Comparison of ENCODE assay signal across 21 cellular contexts in genomic region chr6:43103253-43103876, GRCh38. TPM values are rescaled to one million over a fixed set of nuclear protein-coding genes. Genes with fewer than 3 reads are reported as not detected.
DNase-seq lines count a peak whose midpoint lies in the region; ATAC-seq and TF ChIP-seq lines count a peak whose summit lies in the region.
"Had no signal": no experiment of that assay in that cellular context is flagged by ENCODE, and none has a peak within 500 bp of the region (broad histone marks: within the 10 kb centered on the region; RNA-seq: fewer than 3 reads in every experiment).

No MANE protein-coding gene starts in this region.

- H3K9me3 ChIP-seq in endocrine pancreas (ENCODE audit: control insufficient read depth, low read length) (no peaks in the 10 kb centered on the region), lower lobe of right lung (no peaks in the 10 kb centered on the region)
- H3K9me3 ChIP-seq: heart right ventricle, testis had no signal

- no peak overlapping the region for H2AK5ac ChIP-seq in mesendoderm (ENCODE audit: low read length)

- peak overlapping the region; percentile 25 for H3K56ac ChIP-seq in mesendoderm (ENCODE audit: low read length)

- H3K23ac ChIP-seq in mesendoderm (ENCODE audit: low read length), result no peak overlapping the region

- peaks cover 39% of the 10 kb centered on the region for H3K79me2 ChIP-seq in mesendoderm (ENCODE audit: control insufficient read depth, insufficient read depth, low read length)

- H3K4me2 ChIP-seq in mesendoderm (ENCODE audit: low read length), result no peak overlapping the region

- H3K79me1 ChIP-seq in mesendoderm (ENCODE audit: low read length), result peaks cover 10% of the 10 kb centered on the region

- peak overlapping the region; percentile 38 for H3K4me3 ChIP-seq in endocrine pancreas (ENCODE audit: control insufficient read depth, insufficient read depth, low read length)
- no peak overlapping the region for H3K4me3 ChIP-seq in mesendoderm (ENCODE audit: low read length)
- H3K4me3 ChIP-seq in lower lobe of right lung, result no peak overlapping the region
- H3K4me3 ChIP-seq: heart right ventricle, testis had no signal

- H3K4ac ChIP-seq in mesendoderm (ENCODE audit: low read depth, low read length), result no peak overlapping the region

- no peak overlapping the region for H3K27ac ChIP-seq in mesendoderm (ENCODE audit: low read depth, low read length)
- no peak overlapping the region for H3K27ac ChIP-seq in lower lobe of right lung
- H3K27ac ChIP-seq: heart right ventricle, testis had no signal

- H3K36me3 ChIP-seq in endocrine pancreas (ENCODE audit: control insufficient read depth, insufficient read depth, low read length), result no peaks in the 10 kb centered on the region
- no peaks in the 10 kb centered on the region for H3K36me3 ChIP-seq in mesendoderm (ENCODE audit: control insufficient read depth, insufficient read depth, low read length)
- no peaks in the 10 kb centered on the region for H3K36me3 ChIP-seq in lower lobe of right lung
- H3K36me3 ChIP-seq: heart right ventricle had no signal

- H4K8ac ChIP-seq in mesendoderm (ENCODE audit: low read depth, low read length), result no peak overlapping the region

- H3K18ac ChIP-seq in mesendoderm (ENCODE audit: low read length), result no peak overlapping the region

- no peak overlapping the region for H2BK15ac ChIP-seq in mesendoderm (replicated peaks; ENCODE audit: low read depth)

- H3K9ac ChIP-seq in endocrine pancreas (ENCODE audit: control insufficient read depth, insufficient read depth, low read length), result no peak overlapping the region
- H3K9ac ChIP-seq in mesendoderm (ENCODE audit: low read length), result peak overlapping the region; percentile 22

- DNase-seq in NCI-H510A treated with DMSO at 0.1 percent for 48 hours (lab: John Stamatoyannopoulos, UW), result peak; percentile 33
- no peak for DNase-seq in NCI-H510A (lab: John Stamatoyannopoulos, UW)
- DNase-seq in mesendoderm, result peak; percentile 89
- no peak for DNase-seq in lower lobe of right lung
- DNase-seq: activated CD4-positive, alpha-beta T cell treated with anti-CD3 and anti-CD28 coated beads, Interleukin-2, amount 50 U/mL, for 1 hour; activated T-cell treated with anti-CD3 and anti-CD28 coated beads, Interleukin-2, amount 50 U/mL, for 4 hours; CD4-positive, CD25-positive, alpha-beta regulatory T cell; heart right ventricle; left colon; NCI-H1105 treated with DMSO at 0.1 percent for 48 hours; NCI-H2081; NK-92 treated with Interleukin-12 subunit alpha and Interleukin-12 subunit beta, amount 100 ng/mL, for 24 hours; nucleus accumbens; PC-3; SHP77 treated with DMSO at 0.1 percent for 48 hours; stimulated activated naive CD8-positive, alpha-beta T cell treated with anti-CD3 and anti-CD28 coated beads, Interleukin-15, Interleukin-2, amounts not matched to agents 100 U/mL and 50 U/mL, for 24 hours; testis had no signal

- intact Hi-C loops in lower lobe of right lung (cut with DNase I), result no loop called here

- peaks cover 7% of the 10 kb centered on the region for H3K4me1 ChIP-seq in endocrine pancreas (ENCODE audit: control insufficient read depth, insufficient read depth, low read length)
- peaks cover 6% of the 10 kb centered on the region for H3K4me1 ChIP-seq in mesendoderm (ENCODE audit: control insufficient read depth, low read depth, low read length)
- no peaks in the 10 kb centered on the region for H3K4me1 ChIP-seq in lower lobe of right lung
- H3K4me1 ChIP-seq: heart right ventricle, testis had no signal

- no CpG with 5 or more reads among the region's 2 CpGs for WGBS in mesendoderm (ENCODE audit: extremely low coverage, insufficient coverage, low lambda C conversion rate)

- no peak overlapping the region for H2BK5ac ChIP-seq in mesendoderm (ENCODE audit: low read length)

- no peak for TF ChIP-seq CTCF in lower lobe of right lung (IDR thresholded peaks at IDR 0.05)

- ATAC-seq in HG02571 (IDR thresholded peaks at IDR 0.05; ENCODE audit: unreplicated experiment), result no peak
- no peak for ATAC-seq in lower lobe of right lung
- ATAC-seq in HG03457 (IDR thresholded peaks at IDR 0.05; ENCODE audit: unreplicated experiment), result no peak
- ATAC-seq in activated CD4-positive, CD25-positive, alpha-beta regulatory T cell treated with anti-CD3 and anti-CD28 coated beads, Interleukin-2, amount 50 U/mL, for 24 hours, result no peak
- ATAC-seq: activated T-cell treated with anti-CD3 and anti-CD28 coated beads, Interleukin-2, amount 50 U/mL, for 4 hours; heart right ventricle; left colon; PC-3; stimulated activated naive CD8-positive, alpha-beta T cell treated with anti-CD3 and anti-CD28 coated beads, Interleukin-15, Interleukin-2, amounts not matched to agents 100 U/mL and 50 U/mL, for 24 hours had no signal

- H3K27me3 ChIP-seq in endocrine pancreas (ENCODE audit: control insufficient read depth, insufficient read depth, low read length) (no peaks in the 10 kb centered on the region), mesendoderm (ENCODE audit: insufficient read depth, low read length, poor library complexity) (no peaks in the 10 kb centered on the region), lower lobe of right lung (ENCODE audit: low read depth) (no peaks in the 10 kb centered on the region)
- H3K27me3 ChIP-seq: heart right ventricle, testis had no signal

- no peak overlapping the region for H4K5ac ChIP-seq in mesendoderm (ENCODE audit: low read length)

- H2BK120ac ChIP-seq in mesendoderm (ENCODE audit: low read depth, low read length), result no peak overlapping the region

RNA-seq across cellular contexts. Expression of gene PTK7, which starts 27.3 kb away (rescaled TPM):
- polyA plus RNA-seq in mesendoderm (2013, experiment 1 of 2), result 62.6 TPM
- polyA plus RNA-seq in mesendoderm (2013, experiment 2 of 2), result 63.6 TPM
- 81.0 TPM for total RNA-seq in lower lobe of right lung

RNA-seq across cellular contexts. Expression of gene KLC4, which starts 43.9 kb away (rescaled TPM):
- 11.9 TPM for polyA plus RNA-seq in mesendoderm (2013, experiment 1 of 2)
- 12.4 TPM for polyA plus RNA-seq in mesendoderm (2013, experiment 2 of 2)
- total RNA-seq in lower lobe of right lung, result 45.2 TPM

RNA-seq across cellular contexts. Expression of gene MRPL2, which starts 44.1 kb away (rescaled TPM):
- polyA plus RNA-seq in mesendoderm (2013, experiment 1 of 2), result 59.0 TPM
- polyA plus RNA-seq in mesendoderm (2013, experiment 2 of 2), result 62.6 TPM
- 40.1 TPM for total RNA-seq in lower lobe of right lung

RNA-seq across cellular contexts. Expression of gene CUL7, which starts 49.7 kb away (rescaled TPM):
- polyA plus RNA-seq in mesendoderm (2013, experiment 1 of 2), result 5.4 TPM
- 5.2 TPM for polyA plus RNA-seq in mesendoderm (2013, experiment 2 of 2)
- 16.1 TPM for total RNA-seq in lower lobe of right lung

Comparison
In these comparisons a context has a peak if more than half of its experiments do, and no peak if none do; other contexts are left out.
1. DNase-seq: peak in NCI-H510A treated with DMSO at 0.1 percent for 48 hours (single experiment) and mesendoderm (single experiment); none in NCI-H510A (single experiment) and lower lobe of right lung (single experiment).